In genomic region chr15:99014066-99014802, GRCh38 we compare ENCODE assay signal across 8 cellular contexts. TPM values are rescaled to one million over a fixed set of nuclear protein-coding genes. Genes with fewer than 3 reads are reported as not detected.
A peak's percentile ranks its signal among the peaks of the same experiment; 100 is the strongest.
DNase-seq lines count a peak whose midpoint lies in the region; TF ChIP-seq lines count a peak whose summit lies in the region.
"Not testable (repeated sequence)": the region's sequence is repeated elsewhere in the genome, so short reads cannot be mapped to it uniquely, and the experiment has no call there.
"Had no signal": no experiment of that assay in that cellular context is flagged by ENCODE, and none has a peak within 500 bp of the region (broad histone marks: within the 10 kb centered on the region; RNA-seq: fewer than 3 reads in every experiment).

No MANE protein-coding gene starts in this region.

- TF ChIP-seq POLR2A in breast epithelium (IDR thresholded peaks at IDR 0.05) = not testable (repeated sequence)

- peak overlapping the region; percentile 67; the same call in 1 of the 2 replicates for H2AFZ ChIP-seq in Loucy (ENCODE audit: low read length)

- H3K4me3 Mint-ChIP-seq in activated CD4-positive, alpha-beta T cell treated with anti-CD3 and anti-CD28 coated beads, Interleukin-2, amount 10 ng/mL, durations not matched to agents 7 days and 5 days = peak overlapping the region; percentile 62

- not testable (repeated sequence) for H3K9me3 ChIP-seq in Loucy (ENCODE audit: insufficient read depth, low read depth, low read length); breast epithelium; mononuclear cell (ENCODE audit: low read depth, low read length); skeletal muscle satellite cell (replicated peaks; ENCODE audit: low read length)

- CTCF ChIA-PET in activated CD4-positive, alpha-beta T cell treated with anti-CD3 and anti-CD28 coated beads, Interleukin-2, amount 10 ng/mL, durations not matched to agents 7 days and 5 days (lab: Charles Lee) = interaction anchor here (0.6 kb wide), 1 partner anchor 36 kb away, joined by 5 read pairs; no protein-coding TSS in a partner anchor

- peak overlapping the region; percentile 71 to 89 for H3K27ac ChIP-seq in breast epithelium

- intact Hi-C loops in breast epithelium (cut with DNase I; ENCODE audit: low total_unique reads) = not testable (repeated sequence)

- TF ChIP-seq CTCF in Loucy (conservative IDR thresholded peaks at IDR 0.05; ENCODE audit: low read length); breast epithelium (IDR thresholded peaks at IDR 0.05): not testable (repeated sequence)

- not testable (repeated sequence) for DNase-seq in activated CD4-positive, alpha-beta T cell treated with anti-CD3 and anti-CD28 coated beads, Interleukin-2, amount 10 ng/mL, durations not matched to agents 7 days and 5 days; breast epithelium (ENCODE audit: low spot score in 2 of 2)
- peak; percentile 20 for DNase-seq in glomerular visceral epithelial cell (ENCODE audit: extremely low spot score)

- H3K4me3 ChIP-seq in GM08714 (ENCODE audit: low read length) = peak overlapping the region; percentile 76; the same call in 1 of the 2 replicates
- peak overlapping the region; percentile 86 for H3K4me3 ChIP-seq in Loucy (ENCODE audit: low read length, poor library complexity, severe bottlenecking)
- peak overlapping the region; percentile 44 to 67 (median 66) for H3K4me3 ChIP-seq in breast epithelium
- peak overlapping the region; percentile 45 for H3K4me3 ChIP-seq in mononuclear cell (ENCODE audit: low read length)
- peak overlapping the region; percentile 71 for H3K4me3 ChIP-seq in skeletal muscle satellite cell (ENCODE audit: low read length)

- H4K20me1 ChIP-seq in Loucy (ENCODE audit: insufficient read depth, low read length, poor library complexity, severe bottlenecking) = not testable (repeated sequence)

- H3K36me3 ChIP-seq in Loucy (ENCODE audit: insufficient read depth, low read length); breast epithelium; skeletal muscle satellite cell (ENCODE audit: insufficient read depth, low read length): not testable (repeated sequence)

- H3K36me3 Mint-ChIP-seq in activated CD4-positive, alpha-beta T cell treated with anti-CD3 and anti-CD28 coated beads, Interleukin-2, amount 10 ng/mL, durations not matched to agents 7 days and 5 days (ENCODE audit: low read depth) = not testable (repeated sequence)

- H3K27ac Mint-ChIP-seq in activated CD4-positive, alpha-beta T cell treated with anti-CD3 and anti-CD28 coated beads, Interleukin-2, amount 10 ng/mL, durations not matched to agents 7 days and 5 days = peak overlapping the region; percentile 41

- not testable (repeated sequence) for H3K4me1 Mint-ChIP-seq in activated CD4-positive, alpha-beta T cell treated with anti-CD3 and anti-CD28 coated beads, Interleukin-2, amount 10 ng/mL, durations not matched to agents 7 days and 5 days

- H3F3A ChIP-seq in Loucy (ENCODE audit: low read depth) = not testable (repeated sequence)

- H3K9me2 ChIP-seq in Loucy (replicated peaks; ENCODE audit: low read depth, low read length) = not testable (repeated sequence)

- H3K9me3 Mint-ChIP-seq in activated CD4-positive, alpha-beta T cell treated with anti-CD3 and anti-CD28 coated beads, Interleukin-2, amount 10 ng/mL, durations not matched to agents 7 days and 5 days = not testable (repeated sequence)

- H3K27me3 Mint-ChIP-seq in activated CD4-positive, alpha-beta T cell treated with anti-CD3 and anti-CD28 coated beads, Interleukin-2, amount 10 ng/mL, durations not matched to agents 7 days and 5 days = not testable (repeated sequence)

- H3K9ac ChIP-seq in Loucy (ENCODE audit: low read depth, low read length, poor library complexity, severe bottlenecking); skeletal muscle satellite cell (ENCODE audit: low read depth, low read length): not testable (repeated sequence)

- not testable (repeated sequence) for H3K27me3 ChIP-seq in Loucy (ENCODE audit: insufficient read depth, low read length, poor library complexity, severe bottlenecking); breast epithelium; mononuclear cell (ENCODE audit: insufficient read depth, low read length); skeletal muscle satellite cell (ENCODE audit: control insufficient read depth, insufficient read depth, low read length)

- H3K4me2 ChIP-seq in Loucy (ENCODE audit: low read depth, low read length, poor library complexity, severe bottlenecking) = peak overlapping the region; percentile 93
- peak overlapping the region; percentile 95 for H3K4me2 ChIP-seq in skeletal muscle satellite cell (ENCODE audit: low read length)

- POLR2A ChIA-PET in activated CD4-positive, alpha-beta T cell treated with anti-CD3 and anti-CD28 coated beads, Interleukin-2, amount 10 ng/mL, durations not matched to agents 7 days and 5 days (lab: Charles Lee) = interaction anchor here (0.6 kb wide), 1 partner anchor 925 kb away, joined by 3 read pairs; no protein-coding TSS in a partner anchor

- H3K79me2 ChIP-seq in Loucy (ENCODE audit: insufficient read depth, low read length) = not testable (repeated sequence)

- not testable (repeated sequence) for H3K4me1 ChIP-seq in Loucy (ENCODE audit: insufficient read depth, low read length, poor library complexity, severe bottlenecking); breast epithelium; skeletal muscle satellite cell (ENCODE audit: control insufficient read depth, insufficient read depth, low read length)
- peaks cover 29% of the 10 kb centered on the region for H3K4me1 ChIP-seq in mononuclear cell (ENCODE audit: insufficient read depth, low read length)

RNA-seq across cellular contexts. Expression of gene PGPEP1L, which starts 6.6 kb away (rescaled TPM):
- total RNA-seq in activated CD4-positive, alpha-beta T cell treated with anti-CD3 and anti-CD28 coated beads, Interleukin-2, amount 10 ng/mL, durations not matched to agents 7 days and 5 days = not detected
- total RNA-seq in breast epithelium (not detected), mononuclear cell (not detected)
- not detected in 2 replicates for total RNA-seq in skeletal muscle satellite cell (2012; rRNA removed)
- total RNA-seq: HepG2 had no signal
